Comparison of ENCODE assay signal across 1 cellular context in the genomic region with DNA sequence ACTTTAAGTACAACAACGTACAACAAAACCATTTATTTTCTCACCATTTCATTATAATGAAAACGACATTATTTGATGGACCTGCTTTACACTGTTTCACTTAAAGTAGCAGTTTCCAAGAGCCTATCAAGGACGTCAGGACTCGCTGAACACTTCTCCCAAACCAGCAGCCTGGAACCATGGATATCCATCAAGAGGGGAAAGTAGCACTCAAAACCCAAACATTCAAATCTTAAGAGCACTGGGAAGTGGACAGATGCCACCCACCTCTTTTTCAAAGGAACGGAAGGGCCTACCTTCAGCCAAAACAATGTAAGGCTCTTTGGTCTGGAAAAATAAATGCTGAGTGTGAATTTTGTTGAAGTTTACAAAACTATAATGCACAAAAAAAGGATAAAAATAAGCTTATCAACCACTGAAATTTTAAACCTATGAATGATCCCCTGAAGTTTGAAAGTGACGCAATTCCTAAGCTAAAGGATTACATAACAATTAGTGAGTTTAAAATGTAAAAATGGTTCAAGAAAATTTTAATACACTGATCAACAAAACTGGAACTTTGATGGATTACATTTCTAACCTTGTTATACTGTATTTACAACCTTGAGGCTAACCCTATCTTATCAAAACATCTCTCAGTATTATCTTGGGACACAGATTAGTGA.
TF ChIP-seq lines count a peak whose summit lies in the region.

No MANE protein-coding gene starts in this region.

TF ChIP-seq in GM23338, 12 proteins besides CTCF, POLR2A, EP300 and RAD21 (continued from another document):
- no peak for TF ChIP-seq CREB1 (CRISPR knock-in tag; IDR thresholded peaks at IDR 0.05; ENCODE audit: low read depth)
